16 cellular contexts compared by ENCODE assay signal in the genomic region with DNA sequence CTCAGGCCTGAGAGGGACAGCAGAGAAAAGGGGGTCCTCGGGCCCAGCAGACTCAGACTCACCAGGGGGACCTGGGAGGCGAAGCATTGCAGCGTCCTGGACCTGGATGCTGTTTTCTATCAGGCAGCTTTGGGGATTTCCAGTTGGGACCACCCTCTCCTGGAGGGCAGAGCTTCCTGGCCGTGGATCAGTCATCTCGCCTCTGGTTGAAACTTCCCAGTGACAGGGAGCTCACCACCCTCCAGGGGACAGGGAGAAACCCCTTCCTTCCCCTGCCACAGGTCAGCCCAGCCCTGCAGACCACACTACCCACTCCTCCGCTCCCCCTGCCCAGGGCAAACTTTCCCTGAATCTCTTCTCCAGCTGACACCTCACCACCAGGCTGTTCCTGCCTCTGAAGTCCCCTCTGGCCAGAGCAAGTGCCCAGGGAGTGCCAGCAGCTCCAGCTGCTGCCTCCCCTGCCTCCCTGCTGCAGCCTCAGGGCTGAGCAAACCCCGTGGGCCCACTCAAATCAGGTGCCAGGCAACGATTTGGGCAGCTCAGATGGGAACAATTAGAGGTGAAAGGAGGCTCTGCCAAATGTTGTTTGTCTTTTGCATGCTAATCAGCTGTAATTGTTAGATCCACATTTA.
A peak's percentile ranks its signal among the peaks of the same experiment; 100 is the strongest.
DNase-seq lines count a peak whose midpoint lies in the region; ATAC-seq and TF ChIP-seq lines count a peak whose summit lies in the region.
"Had no signal": no experiment of that assay in that cellular context is flagged by ENCODE, and none has a peak within 500 bp of the region (broad histone marks: within the 10 kb centered on the region; RNA-seq: fewer than 3 reads in every experiment).

No MANE protein-coding gene starts in this region.

- H3K27me3 Mint-ChIP-seq in GM23338 (ENCODE audit: insufficient read depth, low read depth, poor library complexity): peaks cover 10% of the 10 kb centered on the region

- no peaks in the 10 kb centered on the region for H3K27me3 ChIP-seq in H7 (ENCODE audit: control insufficient read depth, insufficient read depth, low read length)
- H3K27me3 ChIP-seq in GM23338 (ENCODE audit: insufficient read depth): no peaks in the 10 kb centered on the region
- H3K27me3 ChIP-seq: cardiac muscle cell had no signal

- peaks cover 7% of the 10 kb centered on the region for H3K4me1 ChIP-seq in GM23338 (ENCODE audit: insufficient read depth)
- H3K4me1 ChIP-seq: tibial artery had no signal

- peak; percentile 52 for DNase-seq in H7
- peak; percentile 63 for DNase-seq in NCI-H2171 treated with DMSO at 0.1 percent for 48 hours (lab: John Stamatoyannopoulos, UW)
- peak; percentile 60 for DNase-seq in globus pallidus (ENCODE audit: low spot score)
- peak; percentile 37 for DNase-seq in pons (ENCODE audit: low spot score)
- DNase-seq in NK-92 treated with Interleukin-12 subunit alpha and Interleukin-12 subunit beta, amount 100 ng/mL, for 24 hours (lab: John Stamatoyannopoulos, UW): no peak
- no peak for DNase-seq in GM19238 (ENCODE audit: insufficient read length, low spot score)
- DNase-seq in GM23338 (ENCODE audit: low spot score): no peak
- no peak for DNase-seq in GM10266 (ENCODE audit: extremely low spot score)
- DNase-seq: DMS79 treated with DMSO at 0.1 percent for 48 hours; mucosa of descending colon; stimulated activated naive CD4-positive, alpha-beta T cell treated with Interleukin-2 at 50 U/mL for 16 hours; tibial artery had no signal

- ATAC-seq in GM23338: no peak; the same call in 1 of the 3 replicates
- ATAC-seq: activated T-helper 17 cell treated with anti-CD3 and anti-CD28 coated beads, Interleukin-2, amount 50 U/mL, for 72 hours; GM12878; mucosa of descending colon had no signal

- H3K9me2 ChIP-seq in GM23338 (ENCODE audit: insufficient read depth): no peaks in the 10 kb centered on the region

- H4K20me1 ChIP-seq in GM23338 (replicated peaks; ENCODE audit: insufficient read depth): no peaks in the 10 kb centered on the region

- no peaks in the 10 kb centered on the region; the same call in 2 of the 3 replicates for H3K36me3 Mint-ChIP-seq in GM23338 (ENCODE audit: low read depth)

- H3K4me1 Mint-ChIP-seq in GM23338: peaks cover 20% of the 10 kb centered on the region

- H3K4me2 ChIP-seq in GM23338: no peak overlapping the region

- peaks cover 3% of the 10 kb centered on the region; the same call in 1 of the 3 replicates for H3K9me3 Mint-ChIP-seq in GM23338
- H3K9me3 Mint-ChIP-seq: activated T-helper 17 cell treated with anti-CD3 and anti-CD28 coated beads, Interleukin-2, amount 50 U/mL, for 72 hours; T-helper 2 cell treated with Interferon-gamma antibody and Interleukin-4, amounts not matched to agents 5 μg/mL and 100 μg/mL, for 36 hours had no signal

- H2AFZ ChIP-seq in GM23338: no peak overlapping the region

- TF ChIP-seq CTCF in GM23338 (conservative IDR thresholded peaks at IDR 0.05; ENCODE audit: low read depth in 2 of 2) (no peak), GM10266 (IDR thresholded peaks at IDR 0.05; ENCODE audit: control insufficient read depth, insufficient read depth, low read depth, missing control alignments) (no peak)

- H3K4me3 ChIP-seq in H7 (ENCODE audit: insufficient read depth, low read depth, low read length) (no peak overlapping the region), GM23338 (no peak overlapping the region)
- H3K4me3 ChIP-seq: cardiac muscle cell, GM12878, mucosa of descending colon, tibial artery had no signal

- H3K36me3 ChIP-seq in H7 (replicated peaks; ENCODE audit: control insufficient read depth, insufficient read depth, low read length) (no peaks in the 10 kb centered on the region), GM23338 (ENCODE audit: insufficient read depth) (no peaks in the 10 kb centered on the region)
- H3K36me3 ChIP-seq: cardiac muscle cell, tibial artery had no signal

- H3K27ac ChIP-seq in GM23338 (ENCODE audit: low read depth): no peak overlapping the region
- H3K27ac ChIP-seq: cardiac muscle cell, tibial artery had no signal

- H3K27ac Mint-ChIP-seq in GM23338: no peak overlapping the region
- H3K27ac Mint-ChIP-seq: activated T-helper 17 cell treated with anti-CD3 and anti-CD28 coated beads, Interleukin-2, amount 50 U/mL, for 72 hours; T-helper 2 cell treated with Interferon-gamma antibody and Interleukin-4, amounts not matched to agents 5 μg/mL and 100 μg/mL, for 36 hours had no signal

- no peaks in the 10 kb centered on the region for H3K79me2 ChIP-seq in GM23338 (replicated peaks; ENCODE audit: insufficient read depth)

- no peak overlapping the region for H3K4me3 Mint-ChIP-seq in GM23338
- H3K4me3 Mint-ChIP-seq: activated T-helper 17 cell treated with anti-CD3 and anti-CD28 coated beads, Interleukin-2, amount 50 U/mL, for 72 hours; T-helper 2 cell treated with Interferon-gamma antibody and Interleukin-4, amounts not matched to agents 5 μg/mL and 100 μg/mL, for 36 hours had no signal

- no peaks in the 10 kb centered on the region for H3F3A ChIP-seq in GM23338 (replicated peaks; ENCODE audit: low read depth)

TF ChIP-seq in GM23338, 12 proteins besides CTCF, POLR2A, EP300 and RAD21:
- TF ChIP-seq NANOG (IDR thresholded peaks at IDR 0.05; ENCODE audit: borderline replicate concordance) (no peak), CREB1 (CRISPR knock-in tag; IDR thresholded peaks at IDR 0.05; ENCODE audit: low read depth) (no peak)
- TF ChIP-seq, protein P1, sequence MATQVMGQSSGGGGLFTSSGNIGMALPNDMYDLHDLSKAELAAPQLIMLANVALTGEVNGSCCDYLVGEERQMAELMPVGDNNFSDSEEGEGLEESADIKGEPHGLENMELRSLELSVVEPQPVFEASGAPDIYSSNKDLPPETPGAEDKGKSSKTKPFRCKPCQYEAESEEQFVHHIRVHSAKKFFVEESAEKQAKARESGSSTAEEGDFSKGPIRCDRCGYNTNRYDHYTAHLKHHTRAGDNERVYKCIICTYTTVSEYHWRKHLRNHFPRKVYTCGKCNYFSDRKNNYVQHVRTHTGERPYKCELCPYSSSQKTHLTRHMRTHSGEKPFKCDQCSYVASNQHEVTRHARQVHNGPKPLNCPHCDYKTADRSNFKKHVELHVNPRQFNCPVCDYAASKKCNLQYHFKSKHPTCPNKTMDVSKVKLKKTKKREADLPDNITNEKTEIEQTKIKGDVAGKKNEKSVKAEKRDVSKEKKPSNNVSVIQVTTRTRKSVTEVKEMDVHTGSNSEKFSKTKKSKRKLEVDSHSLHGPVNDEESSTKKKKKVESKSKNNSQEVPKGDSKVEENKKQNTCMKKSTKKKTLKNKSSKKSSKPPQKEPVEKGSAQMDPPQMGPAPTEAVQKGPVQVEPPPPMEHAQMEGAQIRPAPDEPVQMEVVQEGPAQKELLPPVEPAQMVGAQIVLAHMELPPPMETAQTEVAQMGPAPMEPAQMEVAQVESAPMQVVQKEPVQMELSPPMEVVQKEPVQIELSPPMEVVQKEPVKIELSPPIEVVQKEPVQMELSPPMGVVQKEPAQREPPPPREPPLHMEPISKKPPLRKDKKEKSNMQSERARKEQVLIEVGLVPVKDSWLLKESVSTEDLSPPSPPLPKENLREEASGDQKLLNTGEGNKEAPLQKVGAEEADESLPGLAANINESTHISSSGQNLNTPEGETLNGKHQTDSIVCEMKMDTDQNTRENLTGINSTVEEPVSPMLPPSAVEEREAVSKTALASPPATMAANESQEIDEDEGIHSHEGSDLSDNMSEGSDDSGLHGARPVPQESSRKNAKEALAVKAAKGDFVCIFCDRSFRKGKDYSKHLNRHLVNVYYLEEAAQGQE (IDR thresholded peaks at IDR 0.05; ENCODE audit: unreplicated experiment): no peak
TF ChIP-seq in GM23338: peak in this region for 0.

Comparison
In these comparisons a context has a peak if more than half of its experiments do, and no peak if none do; other contexts are left out.
1. DNase-seq: peak in H7 (single experiment), NCI-H2171 treated with DMSO at 0.1 percent for 48 hours (single experiment), globus pallidus (single experiment) and pons (single experiment); none in NK-92 treated with Interleukin-12 subunit alpha and Interleukin-12 subunit beta, amount 100 ng/mL, for 24 hours (single experiment), GM19238 (single experiment), GM23338 (single experiment) and GM10266 (single experiment).